In genomic region chr18:6616981-6617380, GRCh38 we compare ENCODE assay signal across 18 cellular contexts.
A peak's percentile ranks its signal among the peaks of the same experiment; 100 is the strongest.
DNase-seq lines count a peak whose midpoint lies in the region; ATAC-seq and TF ChIP-seq lines count a peak whose summit lies in the region.
"Had no signal": no experiment of that assay in that cellular context is flagged by ENCODE, and none has a peak within 500 bp of the region (broad histone marks: within the 10 kb centered on the region; RNA-seq: fewer than 3 reads in every experiment).

No MANE protein-coding gene starts in this region.

- intact Hi-C loops in stomach (cut with DNase I; ENCODE audit: low total_unique reads), result no loop called here

- no peak for ATAC-seq in GM19463 (IDR thresholded peaks at IDR 0.05; ENCODE audit: unreplicated experiment)
- ATAC-seq: GM12878, K562 had no signal

- H3K9me3 ChIP-seq in osteoblast (ENCODE audit: low read depth, low read length) (no peaks in the 10 kb centered on the region), stomach (peaks cover 0 to 8% (median 0%) of the 10 kb centered on the region in 4 donors)
- H3K9me3 ChIP-seq: BE2C had no signal

- H3K36me3 Mint-ChIP-seq in HFFc6 (ENCODE audit: low read depth), result no peaks in the 10 kb centered on the region; the same call in 1 of the 2 replicates
- peaks cover 0 to 3% (median 0%) of the 10 kb centered on the region in 3 donors for H3K36me3 Mint-ChIP-seq in immature natural killer cell
- H3K36me3 Mint-ChIP-seq: CD14-positive monocyte; CD8-positive, alpha-beta memory T cell had no signal

- H3K27me3 Mint-ChIP-seq in HFFc6 (ENCODE audit: insufficient read depth) (no peaks in the 10 kb centered on the region; the same call in 1 of the 2 replicates), immature natural killer cell (ENCODE audit: low read depth in 3 of 3) (peaks cover 2 to 4% (median 4%) of the 10 kb centered on the region in 3 donors)
- H3K27me3 Mint-ChIP-seq: CD8-positive, alpha-beta memory T cell had no signal

- H3K4me1 ChIP-seq in osteoblast (ENCODE audit: insufficient read depth, low read length), result no peaks in the 10 kb centered on the region
- no peaks in the 10 kb centered on the region for H3K4me1 ChIP-seq in stomach
- H3K4me1 ChIP-seq: BE2C had no signal

- H3K27ac Mint-ChIP-seq in HFFc6, result no peak overlapping the region
- no peak overlapping the region for H3K27ac Mint-ChIP-seq in immature natural killer cell
- H3K27ac Mint-ChIP-seq: CD14-positive monocyte; CD8-positive, alpha-beta memory T cell; H9 had no signal

- H3K4me3 Mint-ChIP-seq in HFFc6 (no peak overlapping the region), immature natural killer cell (no peak overlapping the region)
- H3K4me3 Mint-ChIP-seq: CD14-positive monocyte; CD8-positive, alpha-beta memory T cell; H9 had no signal

- H3K4me3 ChIP-seq in AG10803 (ENCODE audit: low read length) (no peak overlapping the region), choroid plexus epithelial cell (ENCODE audit: low read depth, low read length) (no peak overlapping the region), osteoblast (ENCODE audit: insufficient read depth, low read length) (no peak overlapping the region), stomach (no peak overlapping the region)
- H3K4me3 ChIP-seq: GM12878, K562 had no signal

- peak overlapping the region; percentile 48 for H2AFZ ChIP-seq in osteoblast (ENCODE audit: low read length)

- H3K4me2 ChIP-seq in osteoblast (ENCODE audit: insufficient read depth, low read length), result no peak overlapping the region

- WGBS in stomach, 5 donors, result 53 to 67% (median 59%) methylated on average over 4 of the region's 4 CpGs

- no peaks in the 10 kb centered on the region for H4K20me1 ChIP-seq in osteoblast (ENCODE audit: insufficient read depth, low read length)

- TF ChIP-seq POLR2A in stomach (IDR thresholded peaks at IDR 0.05), result no peak

- H3K79me2 ChIP-seq in osteoblast (ENCODE audit: insufficient read depth, low read length), result no peaks in the 10 kb centered on the region

- H3K27me3 ChIP-seq in osteoblast (ENCODE audit: insufficient read depth, low read length) (no peaks in the 10 kb centered on the region), stomach (no peaks in the 10 kb centered on the region)
- H3K27me3 ChIP-seq: BE2C had no signal

- DNase-seq in AG10803 (ENCODE audit: low read depth), result peak; percentile 34
- DNase-seq in HFFc6, result peak; percentile 30
- peak; percentile 52 for DNase-seq in choroid plexus epithelial cell (ENCODE audit: low read depth)
- no peak for DNase-seq in osteoblast (ENCODE audit: insufficient read length, low spot score, missing footprints)
- DNase-seq in midbrain (lab: John Stamatoyannopoulos, UW), result no peak
- DNase-seq in immature natural killer cell, result no peak
- DNase-seq in stomach, result no peak
- DNase-seq: 8988T; BE2C; CD8-positive, alpha-beta memory T cell; DMS 273 treated with DMSO at 0.1 percent for 48 hours; GOT3; H9 had no signal

- H3K4me1 Mint-ChIP-seq in HFFc6 (ENCODE audit: low read depth), result no peaks in the 10 kb centered on the region; the same call in 1 of the 2 replicates
- no peaks in the 10 kb centered on the region for H3K4me1 Mint-ChIP-seq in immature natural killer cell
- H3K4me1 Mint-ChIP-seq: CD14-positive monocyte; CD8-positive, alpha-beta memory T cell had no signal

- H3K9me3 Mint-ChIP-seq in HFFc6, result peaks cover 31% of the 10 kb centered on the region
- peaks cover 0 to 16% (median 7%) of the 10 kb centered on the region in 6 donors for H3K9me3 Mint-ChIP-seq in immature natural killer cell

- H3K36me3 ChIP-seq in osteoblast (ENCODE audit: insufficient read depth, low read length) (no peaks in the 10 kb centered on the region), stomach (no peaks in the 10 kb centered on the region)
- H3K36me3 ChIP-seq: BE2C had no signal

- no peak for TF ChIP-seq EP300 in stomach (IDR thresholded peaks at IDR 0.05)

- TF ChIP-seq CTCF in AG10803 (conservative IDR thresholded peaks at IDR 0.05; ENCODE audit: low read length) (no peak), HFFc6 (IDR thresholded peaks at IDR 0.05) (no peak), choroid plexus epithelial cell (conservative IDR thresholded peaks at IDR 0.05; ENCODE audit: low read depth, low read length) (peak; percentile 22), osteoblast (IDR thresholded peaks at IDR 0.05; ENCODE audit: extremely low read depth, low read depth, low read length) (no peak), stomach (IDR thresholded peaks at IDR 0.05) (no peak)

- H3K27ac ChIP-seq in osteoblast (ENCODE audit: low read depth, low read length) (no peak overlapping the region), stomach (no peak overlapping the region)
- H3K27ac ChIP-seq: HL-60 had no signal

Comparison
In these comparisons a context has a peak if more than half of its experiments do, and no peak if none do; other contexts are left out.
1. DNase-seq: peak in AG10803 (single experiment), HFFc6 (single experiment) and choroid plexus epithelial cell (single experiment); none in osteoblast (single experiment), midbrain (single experiment), immature natural killer cell (0 of 3) and stomach (single experiment).